In genomic region chr3:140553591-140553990, GRCh38 we compare ENCODE assay signal across 18 cellular contexts.
DNase-seq lines count a peak whose midpoint lies in the region; ATAC-seq, FAIRE-seq and TF ChIP-seq lines count a peak whose summit lies in the region.
"Had no signal": no experiment of that assay in that cellular context is flagged by ENCODE, and none has a peak within 500 bp of the region (broad histone marks: within the 10 kb centered on the region; RNA-seq: fewer than 3 reads in every experiment).

No MANE protein-coding gene starts in this region.

- H3K56ac ChIP-seq in H1 (replicated peaks; ENCODE audit: insufficient read length, low read depth, low read length), result no peak overlapping the region

- H2AK5ac ChIP-seq in H1 (ENCODE audit: low read depth, low read length), result no peak overlapping the region

- no peak for FAIRE-seq in H1 (lab: Jason Lieb, UNC)
- FAIRE-seq: A549, D721Med had no signal

- H3K4ac ChIP-seq in H1 (replicated peaks; ENCODE audit: insufficient read length, low read depth, low read length), result no peak overlapping the region

- H3K4me3 ChIP-seq in GM23338 (no peak overlapping the region), H1 (ENCODE audit: extremely low read depth in 1 of 4, insufficient read depth in 2 of 4, low read depth in 3 of 4, low read length in 4 of 4) (no peak overlapping the region)
- H3K4me3 ChIP-seq: A549 had no signal

- no peak overlapping the region for H3K23ac ChIP-seq in H1 (ENCODE audit: insufficient read length)

- no peak; the same call in 2 of the 3 replicates for ATAC-seq in GM23338
- peak; percentile 52; the same call in 1 of the 2 replicates for ATAC-seq in WTC11
- ATAC-seq: A549, HCT116 had no signal

- H3K27me3 ChIP-seq in GM23338 (ENCODE audit: insufficient read depth) (no peaks in the 10 kb centered on the region), H1 (replicated peaks in 1 of 4; ENCODE audit: control insufficient read depth in 3 of 4, extremely low read depth in 1 of 4, insufficient read depth in 3 of 4, low read length in 3 of 4) (no peaks in the 10 kb centered on the region)

- no peak overlapping the region for H2BK120ac ChIP-seq in H1 (replicated peaks; ENCODE audit: low read depth, low read length)

- no peak overlapping the region for H2BK5ac ChIP-seq in H1 (ENCODE audit: low read depth, low read length)

- H3K27ac ChIP-seq in GM23338 (ENCODE audit: low read depth), result no peak overlapping the region
- H3K27ac ChIP-seq in H1 (ENCODE audit: low read depth, low read length), result no peak overlapping the region
- H3K27ac ChIP-seq: 22Rv1, A549, C4-2B had no signal

- no peak overlapping the region for H4K91ac ChIP-seq in H1 (replicated peaks; ENCODE audit: insufficient read length, low read length)

- TF ChIP-seq CTCF in GM23338 (conservative IDR thresholded peaks at IDR 0.05; ENCODE audit: low read depth in 2 of 2), result no peak
- TF ChIP-seq CTCF in WTC11 (IDR thresholded peaks at IDR 0.05), result no peak
- TF ChIP-seq CTCF in H1 (IDR thresholded peaks at IDR 0.05; ENCODE audit: control extremely low read depth in 1 of 3, insufficient read depth in 1 of 3, low read depth in 1 of 3, low read length in 3 of 3), result no peak

- H3K36me3 Mint-ChIP-seq in GM23338 (ENCODE audit: low read depth), result no peaks in the 10 kb centered on the region
- H3K36me3 Mint-ChIP-seq in WTC11, result no peaks in the 10 kb centered on the region

- H3K27ac Mint-ChIP-seq in GM23338 (no peak overlapping the region), WTC11 (no peak overlapping the region)
- H3K27ac Mint-ChIP-seq: CD4-positive, alpha-beta T cell; HFFc6 had no signal

- H2AFZ ChIP-seq in GM23338, result no peak overlapping the region
- no peak overlapping the region for H2AFZ ChIP-seq in H1 (ENCODE audit: low read length)

- H3K9me3 Mint-ChIP-seq in GM23338 (no peaks in the 10 kb centered on the region; the same call in 2 of the 3 replicates), WTC11 (no peaks in the 10 kb centered on the region)
- H3K9me3 Mint-ChIP-seq: CD4-positive, alpha-beta T cell had no signal

- H3K9me3 ChIP-seq in H1 (ENCODE audit: insufficient read depth in 2 of 2, low read depth in 1 of 2, low read length in 1 of 2), result no peaks in the 10 kb centered on the region
- H3K9me3 ChIP-seq: A549, Caco-2 had no signal

- peaks cover 1% of the 10 kb centered on the region for H3K27me3 Mint-ChIP-seq in GM23338 (ENCODE audit: insufficient read depth, low read depth, poor library complexity)
- no peaks in the 10 kb centered on the region for H3K27me3 Mint-ChIP-seq in WTC11 (ENCODE audit: low read depth)
- H3K27me3 Mint-ChIP-seq: CD4-positive, alpha-beta T cell had no signal

- no peak for TF ChIP-seq POLR2A in H1 (IDR thresholded peaks at IDR 0.05; ENCODE audit: control extremely low read depth in 1 of 2, low read depth in 2 of 2, low read length in 2 of 2)

- no peak overlapping the region for H3K4me2 ChIP-seq in GM23338
- no peak overlapping the region for H3K4me2 ChIP-seq in H1 (ENCODE audit: insufficient read depth in 1 of 2, low read depth in 2 of 2, low read length in 2 of 2)
- H3K4me2 ChIP-seq: A549 had no signal

- H2BK15ac ChIP-seq in H1 (ENCODE audit: low read length), result no peak overlapping the region

- H3K14ac ChIP-seq in H1 (ENCODE audit: insufficient read length), result no peak overlapping the region

- H3K4me1 Mint-ChIP-seq in GM23338, result no peaks in the 10 kb centered on the region
- H3K4me1 Mint-ChIP-seq in WTC11, result no peaks in the 10 kb centered on the region

- POLR2A ChIA-PET in WTC11 (lab: Charles Lee) (no interaction called here), H1 (lab: Charles Lee; ENCODE audit: partially characterized antibody) (no interaction called here)

- TF ChIP-seq EP300 in H1 (IDR thresholded peaks at IDR 0.05; ENCODE audit: borderline replicate concordance in 1 of 2, low read depth in 2 of 2, low read length in 2 of 2), result no peak

- no peaks in the 10 kb centered on the region for H3F3A ChIP-seq in GM23338 (replicated peaks; ENCODE audit: low read depth)

- no peak overlapping the region for H2BK20ac ChIP-seq in H1 (ENCODE audit: low read length)

- TF ChIP-seq RAD21 in H1 (IDR thresholded peaks at IDR 0.05 in 1 of 2, conservative IDR thresholded peaks at IDR 0.05 in 1 of 2; ENCODE audit: low read depth in 2 of 2, low read length in 2 of 2), result no peak

- peak; percentile 4 for DNase-seq in GM23338 (ENCODE audit: low spot score)
- DNase-seq in WTC11 (ENCODE audit: low spot score), result peak; percentile 15
- DNase-seq in H1 (ENCODE audit: low read depth in 1 of 2, low spot score in 2 of 2), result no peak
- peak; percentile 54 for DNase-seq in iPS-NIHi7 (ENCODE audit: extremely low spot score)
- no peak for DNase-seq in DMS53 treated with DMSO at 0.1 percent for 48 hours (lab: John Stamatoyannopoulos, UW; ENCODE audit: unreplicated experiment)
- DNase-seq in NOMO-1 (lab: John Stamatoyannopoulos, UW; ENCODE audit: unreplicated experiment in 2 of 2), result no peak
- no peak for DNase-seq in NK-92 treated with Interleukin-12 subunit alpha and Interleukin-12 subunit beta, amount 100 ng/mL, for 24 hours (lab: John Stamatoyannopoulos, UW)
- DNase-seq: AML-193; Caco-2; CD4-positive, alpha-beta T cell; DMS79; GDM1; HFFc6 had no signal

- H3K23me2 ChIP-seq in H1 (ENCODE audit: low read depth, low read length), result no peaks in the 10 kb centered on the region

- peaks cover 8% of the 10 kb centered on the region; the same call in 1 of the 2 replicates for H3K9me2 ChIP-seq in GM23338 (ENCODE audit: insufficient read depth)

- H3K4me1 ChIP-seq in GM23338 (ENCODE audit: insufficient read depth) (no peaks in the 10 kb centered on the region), H1 (replicated peaks in 1 of 4; ENCODE audit: control insufficient read depth in 3 of 4, insufficient read depth in 4 of 4, low read length in 3 of 4) (no peaks in the 10 kb centered on the region)
- H3K4me1 ChIP-seq: A549, Caco-2 had no signal

- H3K4me3 Mint-ChIP-seq in GM23338, result no peak overlapping the region
- no peak overlapping the region for H3K4me3 Mint-ChIP-seq in WTC11
- H3K4me3 Mint-ChIP-seq: CD4-positive, alpha-beta T cell; HFFc6 had no signal

- H4K20me1 ChIP-seq in GM23338 (replicated peaks; ENCODE audit: insufficient read depth) (no peaks in the 10 kb centered on the region), H1 (replicated peaks in 1 of 2; ENCODE audit: control insufficient read depth in 1 of 2, insufficient read depth in 2 of 2, low read length in 2 of 2) (no peaks in the 10 kb centered on the region)

- H4K8ac ChIP-seq in H1 (ENCODE audit: extremely low read depth, insufficient read depth, low read length), result no peak overlapping the region

- H3K9ac ChIP-seq in H1 (replicated peaks in 1 of 4; ENCODE audit: extremely low read depth in 1 of 4, low read depth in 3 of 4, low read length in 3 of 4), result no peak overlapping the region

- no peaks in the 10 kb centered on the region for H3K79me1 ChIP-seq in H1 (ENCODE audit: low read depth, low read length)

- CTCF ChIA-PET in WTC11 (lab: Charles Lee), result no interaction called here
- CTCF ChIA-PET in H1 (lab: Charles Lee; ENCODE audit: partially characterized antibody), result interaction anchor here (1.0 to 1.4 kb wide), 5 partner anchors 18 to 617 kb away, joined by 3 to 5 read pairs (median 3); no protein-coding TSS in a partner anchor

- H2BK12ac ChIP-seq in H1 (ENCODE audit: low read depth, low read length), result no peak overlapping the region

- WGBS in H1 (ENCODE audit: extremely low coverage in 1 of 2, insufficient coverage in 1 of 2, insufficient read length in 1 of 2, insufficient replicate concordance in 2 of 2, low coverage in 1 of 2, low lambda C conversion rate in 2 of 2, missing lambda C conversion rate in 1 of 2), 2 experiments, result 96% methylated on average over 4 of the region's 4 CpGs; no CpG with 5 or more reads in 1 of the 2 experiments

- H3K36me3 ChIP-seq in GM23338 (ENCODE audit: insufficient read depth) (no peaks in the 10 kb centered on the region), H1 (ENCODE audit: control insufficient read depth in 2 of 4, insufficient read depth in 4 of 4, low read length in 3 of 4) (no peaks in the 10 kb centered on the region)

- no peak overlapping the region for H3K18ac ChIP-seq in H1 (ENCODE audit: extremely low read depth, low read length)

- no peak overlapping the region for H4K5ac ChIP-seq in H1 (ENCODE audit: insufficient read length, low read depth, low read length)

- H3K79me2 ChIP-seq in GM23338 (replicated peaks; ENCODE audit: insufficient read depth), result no peaks in the 10 kb centered on the region
- H3K79me2 ChIP-seq in H1 (ENCODE audit: control insufficient read depth in 1 of 2, insufficient read depth in 2 of 2, low read length in 2 of 2), result no peaks in the 10 kb centered on the region

TF ChIP-seq in GM23338, 12 proteins besides CTCF, POLR2A, EP300 and RAD21:
- TF ChIP-seq EZH2 (IDR thresholded peaks at IDR 0.05; ENCODE audit: low read depth, unreplicated experiment) (no peak), ZNF331 (CRISPR knock-in tag; IDR thresholded peaks at IDR 0.05; ENCODE audit: low read depth) (no peak), JUNB (IDR thresholded peaks at IDR 0.05; ENCODE audit: unreplicated experiment) (no peak), POLR2AphosphoS5 (IDR thresholded peaks at IDR 0.05; ENCODE audit: low read depth) (no peak), NANOG (IDR thresholded peaks at IDR 0.05; ENCODE audit: borderline replicate concordance) (no peak)
TF ChIP-seq in GM23338: peak in this region for 0.

TF ChIP-seq in WTC11, 78 proteins besides CTCF, POLR2A, EP300 and RAD21:
- 0 out of 2 replicates have a peak, but pooled peaks have one; percentile 33 for TF ChIP-seq NFYB (CRISPR knock-in tag; conservative IDR thresholded peaks at IDR 0.05; ENCODE audit: low read depth)
- no peak for TF ChIP-seq ETV6 (CRISPR knock-in tag; IDR thresholded peaks at IDR 0.05)
- peak; percentile 78 for TF ChIP-seq USF2 (CRISPR knock-in tag; IDR thresholded peaks at IDR 0.05)

TF ChIP-seq in H1, 55 proteins besides CTCF, POLR2A, EP300 and RAD21:
- TF ChIP-seq SIN3A (conservative IDR thresholded peaks at IDR 0.05 in 1 of 2, IDR thresholded peaks at IDR 0.05 in 1 of 2; ENCODE audit: low read depth in 1 of 2, low read length in 2 of 2) (no peak), USF2 (IDR thresholded peaks at IDR 0.05; ENCODE audit: low read length) (peak; percentile 44)

Comparison
In these comparisons a context has a peak if more than half of its experiments do, and no peak if none do; other contexts are left out.
1. DNase-seq: peak in GM23338 (single experiment), WTC11 (single experiment) and iPS-NIHi7 (single experiment); none in H1 (0 of 2), DMS53 treated with DMSO at 0.1 percent for 48 hours (single experiment), NOMO-1 (0 of 2) and NK-92 treated with Interleukin-12 subunit alpha and Interleukin-12 subunit beta, amount 100 ng/mL, for 24 hours (single experiment).